1 cellular context compared by ENCODE assay signal in the genomic region with DNA sequence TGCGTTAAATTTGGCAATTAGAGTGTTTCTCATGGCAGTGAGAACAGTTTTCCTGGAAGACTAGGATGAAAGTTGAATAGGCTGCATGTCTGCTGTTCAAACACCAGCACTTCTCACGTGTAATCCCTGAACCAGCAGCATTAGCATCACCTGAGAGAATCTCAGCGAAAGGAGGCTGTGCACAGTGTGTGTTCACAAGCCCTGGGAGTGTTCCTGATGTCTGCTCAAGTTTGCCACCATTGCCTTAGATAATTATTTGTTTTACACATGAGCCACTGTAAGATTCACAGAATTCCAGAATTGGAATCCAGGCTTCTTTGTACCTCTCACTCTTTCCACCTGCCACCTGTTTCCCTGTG.
TF ChIP-seq lines count a peak whose summit lies in the region.

No MANE protein-coding gene starts in this region.

TF ChIP-seq in A549, 52 proteins besides CTCF, POLR2A, EP300 and RAD21 (continued from another document):
- TF ChIP-seq REST (IDR thresholded peaks at IDR 0.05) (no peak), ATOH8 (CRISPR knock-in tag; IDR thresholded peaks at IDR 0.05; ENCODE audit: low read depth) (no peak), HES2 (IDR thresholded peaks at IDR 0.05) (no peak), HOXB5 (CRISPR knock-in tag; IDR thresholded peaks at IDR 0.05) (no peak), ZC3H11A (IDR thresholded peaks at IDR 0.05) (no peak), POLR2AphosphoS2 (conservative IDR thresholded peaks at IDR 0.05; ENCODE audit: low read length) (no peak), FOXS1 (CRISPR knock-in tag; IDR thresholded peaks at IDR 0.05) (no peak), HOXB13 (CRISPR knock-in tag; IDR thresholded peaks at IDR 0.05; ENCODE audit: low read depth) (no peak), HDAC2 (IDR thresholded peaks at IDR 0.05) (no peak), NR3C1 (IDR thresholded peaks at IDR 0.05) (no peak), EHF (CRISPR knock-in tag; IDR thresholded peaks at IDR 0.05) (no peak), SMC3 (IDR thresholded peaks at IDR 0.05) (no peak), FOSB (CRISPR knock-in tag; IDR thresholded peaks at IDR 0.05) (no peak)
- TF ChIP-seq, protein P1, sequence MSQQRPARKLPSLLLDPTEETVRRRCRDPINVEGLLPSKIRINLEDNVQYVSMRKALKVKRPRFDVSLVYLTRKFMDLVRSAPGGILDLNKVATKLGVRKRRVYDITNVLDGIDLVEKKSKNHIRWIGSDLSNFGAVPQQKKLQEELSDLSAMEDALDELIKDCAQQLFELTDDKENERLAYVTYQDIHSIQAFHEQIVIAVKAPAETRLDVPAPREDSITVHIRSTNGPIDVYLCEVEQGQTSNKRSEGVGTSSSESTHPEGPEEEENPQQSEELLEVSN (IDR thresholded peaks at IDR 0.05; ENCODE audit: borderline replicate concordance, low read depth) = no peak
